In the genomic region with DNA sequence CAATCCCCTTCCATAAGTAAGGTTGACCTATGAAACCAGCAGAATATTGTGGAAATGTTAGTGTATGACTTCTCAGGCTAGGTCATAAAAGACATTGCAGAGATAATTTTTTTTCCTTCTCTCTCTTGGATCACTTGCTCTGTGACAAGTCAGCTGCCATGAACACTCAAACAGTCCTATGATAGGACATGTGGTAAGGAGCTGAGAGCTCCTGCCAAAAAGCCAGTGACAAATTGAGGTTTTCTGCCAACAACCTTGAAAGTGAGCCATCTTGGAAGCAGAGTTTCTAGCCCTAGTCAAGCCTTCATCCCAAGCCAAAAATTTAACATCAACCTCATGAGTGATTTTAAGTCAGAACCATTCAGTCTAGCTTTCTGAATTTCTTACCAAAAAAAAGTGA, we compare ENCODE assay signal across 20 cellular contexts.
DNase-seq lines count a peak whose midpoint lies in the region; ATAC-seq and TF ChIP-seq lines count a peak whose summit lies in the region.
"Had no signal": no experiment of that assay in that cellular context is flagged by ENCODE, and none has a peak within 500 bp of the region (broad histone marks: within the 10 kb centered on the region; RNA-seq: fewer than 3 reads in every experiment).

No MANE protein-coding gene starts in this region.

- H2AFZ ChIP-seq in GM23248 = no peak overlapping the region

- no peak overlapping the region for H3K9ac ChIP-seq in GM23248

- H3K4me3 ChIP-seq in GM23248 (no peak overlapping the region), right cardiac atrium (ENCODE audit: low read length) (no peak overlapping the region)
- H3K4me3 ChIP-seq: suprapubic skin had no signal

- no peaks in the 10 kb centered on the region for H3F3A ChIP-seq in GM23248 (ENCODE audit: insufficient read depth)

- H3K36me3 Mint-ChIP-seq in brain = no peaks in the 10 kb centered on the region
- H3K36me3 Mint-ChIP-seq: activated naive CD4-positive, alpha-beta T cell treated with anti-CD3 and anti-CD28 coated beads, Interleukin-2, amount 50 U/mL, for 72 hours; mesothelial cell of epicardium had no signal

- no peaks in the 10 kb centered on the region for H3K9me2 ChIP-seq in GM23248 (ENCODE audit: insufficient read depth)

- peaks cover 41% of the 10 kb centered on the region for H3K4me1 Mint-ChIP-seq in brain
- H3K4me1 Mint-ChIP-seq: B cell, neural crest cell had no signal

- peak; percentile 12 for DNase-seq in GM23248
- peak in 2 of 3 donors; percentile 28 to 46 for DNase-seq in right cardiac atrium
- DNase-seq in superior temporal gyrus (ENCODE audit: extremely low spot score) = peak; percentile 73
- no peak for DNase-seq in activated gamma-delta T cell (lab: John Stamatoyannopoulos, UW)
- DNase-seq: activated CD4-positive, CD25-positive, alpha-beta regulatory T cell treated with anti-CD3 and anti-CD28 coated beads, Interleukin-2, amount 50 U/mL, for 72 hours; activated T-cell treated with anti-CD3 and anti-CD28 coated beads, Interleukin-2, amount 50 U/mL, for 4 hours; brain microvascular endothelial cell; foreskin fibroblast; kidney glomerular epithelial cell; NCI-H1694; NCI-H226; T1000 had no signal

- in situ Hi-C loops in GM23248 (cut with MboI) = no loop called here

- peak overlapping the region in 2 of 5 experiments; percentile 10 to 39 for H3K4me3 Mint-ChIP-seq in brain
- H3K4me3 Mint-ChIP-seq: activated T-cell treated with anti-CD3 and anti-CD28 coated beads, Interleukin-2, amount 50 U/mL, for 4 hours; B cell; mesothelial cell of epicardium; neural crest cell had no signal

- intact Hi-C loops in right cardiac atrium (cut with DNase I) = no loop called here

- H3K9me3 Mint-ChIP-seq in brain = peaks cover 0 to 8% (median 0%) of the 10 kb centered on the region in 5 experiments
- H3K9me3 Mint-ChIP-seq: neural crest cell had no signal

- H3K79me2 ChIP-seq in GM23248 (ENCODE audit: insufficient read depth) = no peaks in the 10 kb centered on the region

- H3K27me3 Mint-ChIP-seq in brain = no peaks in the 10 kb centered on the region
- H3K27me3 Mint-ChIP-seq: B cell had no signal

- H3K4me1 ChIP-seq in GM23248 (ENCODE audit: insufficient read depth) = no peaks in the 10 kb centered on the region; the same call in 1 of the 2 replicates
- peaks cover 2% of the 10 kb centered on the region for H3K4me1 ChIP-seq in right cardiac atrium (ENCODE audit: control insufficient read depth, insufficient read depth, low read length)

- H3K4me2 ChIP-seq in GM23248 (ENCODE audit: unreplicated experiment) = no peak overlapping the region

- ATAC-seq in right cardiac atrium (peak; percentile 91 to 95), HG02759 (IDR thresholded peaks at IDR 0.05; ENCODE audit: unreplicated experiment) (no peak), GM21447 (IDR thresholded peaks at IDR 0.05; ENCODE audit: unreplicated experiment) (no peak)
- ATAC-seq: activated naive CD4-positive, alpha-beta T cell treated with anti-CD3 and anti-CD28 coated beads, Interleukin-2, amount 50 U/mL, for 72 hours; activated T-cell treated with anti-CD3 and anti-CD28 coated beads, Interleukin-2, amount 50 U/mL, for 4 hours had no signal

- no peaks in the 10 kb centered on the region for H3K27me3 ChIP-seq in GM23248 (replicated peaks; ENCODE audit: insufficient read depth)
- H3K27me3 ChIP-seq in right cardiac atrium (ENCODE audit: control insufficient read depth, insufficient read depth) = no peaks in the 10 kb centered on the region
- H3K27me3 ChIP-seq: brain microvascular endothelial cell, suprapubic skin had no signal

- H3K36me3 ChIP-seq in GM23248 (ENCODE audit: low read depth) = no peaks in the 10 kb centered on the region
- H3K36me3 ChIP-seq: brain microvascular endothelial cell, suprapubic skin had no signal

- peak overlapping the region in 3 of 5 experiments; percentile 72 to 95 (median 74) for H3K27ac Mint-ChIP-seq in brain
- H3K27ac Mint-ChIP-seq: activated naive CD4-positive, alpha-beta T cell treated with anti-CD3 and anti-CD28 coated beads, Interleukin-2, amount 50 U/mL, for 72 hours; B cell; mesothelial cell of epicardium had no signal

- H4K20me1 ChIP-seq in GM23248 (ENCODE audit: insufficient read depth) = no peaks in the 10 kb centered on the region

- H3K9me3 ChIP-seq in GM23248 (ENCODE audit: low read depth) (no peaks in the 10 kb centered on the region), right cardiac atrium (ENCODE audit: control insufficient read depth, low read length) (no peaks in the 10 kb centered on the region)
- H3K9me3 ChIP-seq: suprapubic skin had no signal

- no peak for TF ChIP-seq CTCF in brain (conservative IDR thresholded peaks at IDR 0.05)

- H3K27ac ChIP-seq in GM23248 (no peak overlapping the region), right cardiac atrium (ENCODE audit: low read length) (peak overlapping the region; percentile 72)
- H3K27ac ChIP-seq: brain microvascular endothelial cell, suprapubic skin had no signal

Comparison
In these comparisons a context has a peak if more than half of its experiments do, and no peak if none do; other contexts are left out.
1. ATAC-seq: peak in right cardiac atrium (2 of 2); none in HG02759 (single experiment) and GM21447 (single experiment).